ENCODE assay signal across 14 cellular contexts in genomic region chr11:86620796-86621575, GRCh38. TPM values are rescaled to one million over a fixed set of nuclear protein-coding genes. Genes with fewer than 3 reads are reported as not detected.
DNase-seq lines count a peak whose midpoint lies in the region; ATAC-seq and TF ChIP-seq lines count a peak whose summit lies in the region.
"Had no signal": no experiment of that assay in that cellular context is flagged by ENCODE, and none has a peak within 500 bp of the region (broad histone marks: within the 10 kb centered on the region; RNA-seq: fewer than 3 reads in every experiment).

No MANE protein-coding gene starts in this region.

- no peak for TF ChIP-seq POLR2A in uterus (IDR thresholded peaks at IDR 0.05)

- H3K27ac Mint-ChIP-seq in nephron, result peak overlapping the region in 2 of 3 experiments; percentile 48 to 62
- H3K27ac Mint-ChIP-seq: activated CD8-positive, alpha-beta T cell treated with anti-CD3 and anti-CD28 coated beads, Interleukin-2, amount 10 ng/mL, durations not matched to agents 7 days and 5 days had no signal

- no peaks in the 10 kb centered on the region for H3K27me3 ChIP-seq in RWPE2 (ENCODE audit: insufficient read depth, poor library complexity, severe bottlenecking)
- H3K27me3 ChIP-seq in fibroblast of lung (ENCODE audit: control insufficient read depth, insufficient read depth, low read length), result no peaks in the 10 kb centered on the region
- no peaks in the 10 kb centered on the region for H3K27me3 ChIP-seq in uterus

- peaks cover 2% of the 10 kb centered on the region for H3K9me3 ChIP-seq in RWPE2 (ENCODE audit: severe bottlenecking)
- H3K9me3 ChIP-seq in fibroblast of lung (ENCODE audit: control insufficient read depth, insufficient read depth, low read depth, low read length), result no peaks in the 10 kb centered on the region
- no peaks in the 10 kb centered on the region for H3K9me3 ChIP-seq in uterus

- no peak overlapping the region for H2AFZ ChIP-seq in fibroblast of lung (ENCODE audit: low read length)

- H3K4me3 ChIP-seq in RWPE2 (ENCODE audit: severe bottlenecking), result no peak overlapping the region
- no peak overlapping the region for H3K4me3 ChIP-seq in fibroblast of lung (replicated peaks in 1 of 4; ENCODE audit: control extremely low read depth in 1 of 4, insufficient read depth in 1 of 4, low read depth in 3 of 4, low read length in 4 of 4)
- H3K4me3 ChIP-seq in uterus, result no peak overlapping the region

- no peak overlapping the region for H3K4me3 Mint-ChIP-seq in nephron
- H3K4me3 Mint-ChIP-seq: activated CD8-positive, alpha-beta T cell treated with anti-CD3 and anti-CD28 coated beads, Interleukin-2, amount 10 ng/mL, durations not matched to agents 7 days and 5 days had no signal

- peaks cover 4% of the 10 kb centered on the region for H3K9me3 Mint-ChIP-seq in nephron

- H3K4me1 Mint-ChIP-seq in nephron, result peaks cover 21% of the 10 kb centered on the region

- peak overlapping the region; percentile 20 for H3K4me2 ChIP-seq in fibroblast of lung (ENCODE audit: extremely low read depth, insufficient read depth, low read length)

- intact Hi-C loops in uterus (cut with DNase I; ENCODE audit: low total_unique reads), result no loop called here

- peaks cover 4% of the 10 kb centered on the region for H3K27me3 Mint-ChIP-seq in nephron (ENCODE audit: low read depth)

- H3K27ac ChIP-seq in RWPE2 (ENCODE audit: poor library complexity, severe bottlenecking), result peak overlapping the region; percentile 89
- no peak overlapping the region for H3K27ac ChIP-seq in fibroblast of lung (ENCODE audit: insufficient read depth, low read length)
- peak overlapping the region; percentile 51 to 79 for H3K27ac ChIP-seq in uterus
- H3K27ac ChIP-seq: RWPE1 had no signal

- no peaks in the 10 kb centered on the region for H4K20me1 ChIP-seq in fibroblast of lung (ENCODE audit: control insufficient read depth, extremely low read depth, insufficient read depth, low read length)

- H3K9ac ChIP-seq in fibroblast of lung (ENCODE audit: insufficient read depth, low read length), result no peak overlapping the region

- ATAC-seq in RWPE2 (ENCODE audit: low read depth), result no peak
- ATAC-seq: activated CD8-positive, alpha-beta T cell treated with anti-CD3 and anti-CD28 coated beads, Interleukin-2, amount 10 ng/mL, durations not matched to agents 7 days and 5 days had no signal

- no peak for DNase-seq in RWPE2 (ENCODE audit: low spot score)
- peak; percentile 87 to 91 for DNase-seq in fibroblast of lung (ENCODE audit: low read depth in 2 of 2)
- no peak for DNase-seq in uterus
- DNase-seq in KG1 (lab: John Stamatoyannopoulos, UW), result no peak
- DNase-seq in NCI-H82 treated with DMSO at 0.1 percent for 48 hours (lab: John Stamatoyannopoulos, UW; ENCODE audit: unreplicated experiment), result no peak
- DNase-seq in T-helper 9 cell, result no peak
- DNase-seq: activated CD8-positive, alpha-beta T cell treated with anti-CD3 and anti-CD28 coated beads, Interleukin-2, amount 10 ng/mL, durations not matched to agents 7 days and 5 days; activated naive CD4-positive, alpha-beta T cell treated with Interleukin-2 at 50 U/mL for 16 hours; DMS 273 treated with DMSO at 0.1 percent for 48 hours; hippocampal formation; NCI-H1048; NCI-H446 treated with DMSO at 0.1 percent for 48 hours had no signal

- no peaks in the 10 kb centered on the region for H3K36me3 Mint-ChIP-seq in nephron (ENCODE audit: low read depth)

- TF ChIP-seq CTCF in RWPE2 (IDR thresholded peaks at IDR 0.05; ENCODE audit: poor library complexity, severe bottlenecking), result no peak
- no peak for TF ChIP-seq CTCF in fibroblast of lung (conservative IDR thresholded peaks at IDR 0.05 in 1 of 2, IDR thresholded peaks at IDR 0.05 in 1 of 2; ENCODE audit: low read depth in 1 of 2, low read length in 2 of 2)
- TF ChIP-seq CTCF in nephron (IDR thresholded peaks at IDR 0.05; ENCODE audit: unreplicated experiment in 3 of 3), result no peak
- no peak for TF ChIP-seq CTCF in uterus (IDR thresholded peaks at IDR 0.05)

- H3K79me2 ChIP-seq in fibroblast of lung (ENCODE audit: control insufficient read depth, insufficient read depth, low read length), result no peaks in the 10 kb centered on the region

- H3K36me3 ChIP-seq in RWPE2 (ENCODE audit: low read depth), result no peaks in the 10 kb centered on the region
- H3K36me3 ChIP-seq in fibroblast of lung (ENCODE audit: control insufficient read depth, insufficient read depth, low read length), result no peaks in the 10 kb centered on the region
- no peaks in the 10 kb centered on the region for H3K36me3 ChIP-seq in uterus

- H3K4me1 ChIP-seq in RWPE2 (ENCODE audit: insufficient read depth, poor library complexity, severe bottlenecking) (peaks cover 23% of the 10 kb centered on the region), fibroblast of lung (ENCODE audit: control insufficient read depth, extremely low read depth, insufficient read depth, low read length) (no peaks in the 10 kb centered on the region), uterus (no peaks in the 10 kb centered on the region)

RNA-seq across cellular contexts. Expression of gene ME3, which starts 51.4 kb away (rescaled TPM):
- total RNA-seq in fibroblast of lung (50.7 and 63.2 TPM in 2 replicates), uterus (100 to 1,000 TPM in 1 of 4 donors, 10 to 100 TPM in 3; 44.3 to 169 (median 54.2) TPM)
- 8.8 and 9.6 TPM in 2 replicates for polyA plus RNA-seq in fibroblast of lung
- polyA plus RNA-seq in fibroblast of lung (2012), result 7.7 and 11.5 TPM in 2 replicates
- polyA minus RNA-seq in fibroblast of lung (ENCODE audit: low replicate concordance), result 11.6 and 12.4 TPM in 2 replicates

Comparison
In these comparisons a context has a peak if more than half of its experiments do, and no peak if none do; other contexts are left out.
1. DNase-seq: peak in fibroblast of lung (2 of 2); none in RWPE2 (single experiment), uterus (0 of 2), KG1 (single experiment), NCI-H82 treated with DMSO at 0.1 percent for 48 hours (single experiment) and T-helper 9 cell (single experiment).